ENCODE assay signal across 8 cellular contexts in genomic region chr6:44221291-44221960, GRCh38.
DNase-seq lines count a peak whose midpoint lies in the region; ATAC-seq, FAIRE-seq and TF ChIP-seq lines count a peak whose summit lies in the region.

No MANE protein-coding gene starts in this region.

- in situ Hi-C loops in astrocyte of the cerebellum (cut with HindIII; ENCODE audit: low sequenced_read_pairs), result no loop called here

- peak; percentile 20 for FAIRE-seq in H54 (lab: Jason Lieb, UNC)

- ATAC-seq in HG02610 (IDR thresholded peaks at IDR 0.05; ENCODE audit: unreplicated experiment), result no peak

- peak; percentile 62 for TF ChIP-seq CTCF in astrocyte of the cerebellum (IDR thresholded peaks at IDR 0.05; ENCODE audit: low read depth, low read length, missing control alignments)

- H3K4me3 ChIP-seq in astrocyte of the cerebellum (ENCODE audit: low read depth, low read length) (no peak overlapping the region), skeletal muscle cell (ENCODE audit: low read depth, low read length) (peak overlapping the region; percentile 3)

- no peak for TF ChIP-seq POLR2A in H54 (IDR thresholded peaks at IDR 0.05; ENCODE audit: low read depth, low read length)

- DNase-seq in DMS79 treated with DMSO at 0.1 percent for 48 hours (lab: John Stamatoyannopoulos, UW), result peak; percentile 53
- peak; percentile 98 for DNase-seq in H54 (ENCODE audit: insufficient read length, low spot score)
- DNase-seq in NCI-H1105 treated with DMSO at 0.1 percent for 48 hours (lab: John Stamatoyannopoulos, UW), result peak; percentile 85
- peak; percentile 39 to 84 (median 61) for DNase-seq in T-helper 2 cell
- no peak for DNase-seq in astrocyte of the cerebellum (ENCODE audit: low read depth)
- DNase-seq in hepatic stellate cell (ENCODE audit: low spot score), result peak; percentile 87
- DNase-seq in skeletal muscle cell (ENCODE audit: low read depth), result no peak

Comparison
In these comparisons a context has a peak if more than half of its experiments do, and no peak if none do; other contexts are left out.
1. DNase-seq: peak in DMS79 treated with DMSO at 0.1 percent for 48 hours (single experiment), H54 (single experiment), NCI-H1105 treated with DMSO at 0.1 percent for 48 hours (single experiment), T-helper 2 cell (5 of 5) and hepatic stellate cell (single experiment); none in astrocyte of the cerebellum (single experiment) and skeletal muscle cell (single experiment).